Comparison of ENCODE assay signal across 10 cellular contexts in the genomic region with DNA sequence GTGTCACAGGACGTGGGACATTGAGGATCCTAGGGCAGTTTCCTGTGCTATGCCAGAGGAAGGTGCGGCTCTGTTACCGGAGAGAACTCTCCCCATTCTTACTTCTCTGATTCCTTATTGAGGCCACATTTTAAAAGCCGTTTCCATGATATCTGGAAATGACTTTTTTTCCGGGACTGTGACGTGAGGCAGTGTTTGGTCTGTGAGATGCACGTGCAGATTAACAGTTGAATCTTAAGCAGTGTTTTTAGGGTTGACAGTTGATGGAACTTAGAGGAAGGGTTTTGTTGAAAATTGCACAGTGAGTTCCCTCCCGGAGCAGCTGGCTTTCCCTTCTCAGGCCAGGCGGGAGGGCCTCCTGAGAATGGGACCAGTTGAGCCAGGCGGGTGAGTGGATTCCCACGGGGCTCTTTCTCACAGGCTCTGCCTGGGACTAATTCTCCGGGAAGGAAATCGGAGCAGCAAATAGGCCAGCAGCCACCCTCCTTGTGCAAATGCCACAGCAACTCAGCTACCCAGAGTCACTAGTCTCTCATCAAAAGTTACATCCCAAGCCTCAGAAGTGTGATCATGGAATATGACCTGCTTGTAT.
A peak's percentile ranks its signal among the peaks of the same experiment; 100 is the strongest.
DNase-seq lines count a peak whose midpoint lies in the region; ATAC-seq and TF ChIP-seq lines count a peak whose summit lies in the region.
"Had no signal": no experiment of that assay in that cellular context is flagged by ENCODE, and none has a peak within 500 bp of the region (broad histone marks: within the 10 kb centered on the region; RNA-seq: fewer than 3 reads in every experiment).

No MANE protein-coding gene starts in this region.

- TF ChIP-seq POLR2A in GM18505 (IDR thresholded peaks at IDR 0.05; ENCODE audit: borderline replicate concordance, extremely low read depth, insufficient read depth, insufficient read length): no peak

- H3K9me3 ChIP-seq in ectodermal cell (ENCODE audit: control insufficient read depth, low read length) (no peaks in the 10 kb centered on the region), lung (ENCODE audit: control insufficient read depth in 2 of 2, insufficient read depth in 1 of 2, low read length in 1 of 2) (peaks cover 0 to 3% of the 10 kb centered on the region in 2 donors), tibial artery (no peaks in the 10 kb centered on the region)

- H3K4me3 ChIP-seq in ectodermal cell (ENCODE audit: insufficient read depth, low read depth, low read length) (peak overlapping the region; percentile 53), lung (peak overlapping the region; percentile 75), tibial artery (peak overlapping the region; percentile 61 to 83)

- H3K27ac ChIP-seq in ectodermal cell (ENCODE audit: insufficient read depth, low read depth, low read length, poor library complexity, severe bottlenecking) (no peak overlapping the region), lung (ENCODE audit: low read depth in 1 of 2, low read length in 1 of 2) (peak overlapping the region; percentile 97 to 100), tibial artery (peak overlapping the region; percentile 99 to 100)
- H3K27ac ChIP-seq: 22Rv1 had no signal

- H3K36me3 ChIP-seq in ectodermal cell (ENCODE audit: control insufficient read depth, insufficient read depth, low read length): no peaks in the 10 kb centered on the region
- H3K36me3 ChIP-seq in lung (ENCODE audit: control insufficient read depth in 2 of 2, insufficient read depth in 2 of 2, low read length in 2 of 2): no peaks in the 10 kb centered on the region
- no peaks in the 10 kb centered on the region for H3K36me3 ChIP-seq in tibial artery

- DNase-seq in DMS53 (lab: John Stamatoyannopoulos, UW) (peak; percentile 67), DMS53 treated with DMSO at 0.1 percent for 48 hours (lab: John Stamatoyannopoulos, UW; ENCODE audit: unreplicated experiment) (no peak), lung (ENCODE audit: low spot score) (no peak), tibial artery (peak; percentile 56 to 91), NCI-H1694 treated with DMSO at 0.1 percent for 48 hours (lab: John Stamatoyannopoulos, UW) (no peak)
- no peak for DNase-seq in activated naive CD4-positive, alpha-beta T cell (lab: John Stamatoyannopoulos, UW)
- DNase-seq: NCI-H446 treated with DMSO at 0.1 percent for 48 hours had no signal

- intact Hi-C loops in tibial artery (cut with DNase I; ENCODE audit: low total_unique reads): loop anchor here (10.0 kb wide), 1 partner anchor 139 kb away; a partner anchor contains a TSS

- ATAC-seq in lung (ENCODE audit: insufficient read depth, low FRiP score) (no peak), GM18505 (IDR thresholded peaks at IDR 0.05; ENCODE audit: unreplicated experiment) (no peak)

- H3K4me1 ChIP-seq in ectodermal cell (ENCODE audit: control insufficient read depth, insufficient read depth, low read length) (peaks cover 7% of the 10 kb centered on the region), lung (ENCODE audit: control insufficient read depth in 2 of 2, insufficient read depth in 2 of 2, low read length in 2 of 2) (peaks cover 8 to 13% of the 10 kb centered on the region in 2 donors), tibial artery (peaks cover 0 to 49% (median 18%) of the 10 kb centered on the region in 4 donors)

- TF ChIP-seq CTCF in lung (IDR thresholded peaks at IDR 0.05; ENCODE audit: control extremely low read depth, extremely low read depth) (no peak), tibial artery (IDR thresholded peaks at IDR 0.05) (no peak)

- H3K27me3 ChIP-seq in ectodermal cell (ENCODE audit: control insufficient read depth, insufficient read depth, low read length, poor library complexity, severe bottlenecking) (peaks cover 13% of the 10 kb centered on the region), lung (ENCODE audit: control insufficient read depth, insufficient read depth) (no peaks in the 10 kb centered on the region), tibial artery (no peaks in the 10 kb centered on the region)

- WGBS in ectodermal cell, 2 experiments: 69 to 76% methylated on average over 13 of the region's 13 CpGs
- WGBS in lung, 2 donors: 34 to 53% methylated on average over 13 of the region's 13 CpGs

Comparison
In these comparisons a context has a peak if more than half of its experiments do, and no peak if none do; other contexts are left out.
1. DNase-seq: peak in DMS53 (single experiment) and tibial artery (2 of 2); none in DMS53 treated with DMSO at 0.1 percent for 48 hours (single experiment), lung (single experiment), activated naive CD4-positive, alpha-beta T cell (0 of 4) and NCI-H1694 treated with DMSO at 0.1 percent for 48 hours (single experiment).
2. Peak in every context shown above with its lines, with median percentiles within 50 percentile points of each other: H3K4me3 ChIP-seq.